Comparison of ENCODE assay signal across 8 cellular contexts in the genomic region with DNA sequence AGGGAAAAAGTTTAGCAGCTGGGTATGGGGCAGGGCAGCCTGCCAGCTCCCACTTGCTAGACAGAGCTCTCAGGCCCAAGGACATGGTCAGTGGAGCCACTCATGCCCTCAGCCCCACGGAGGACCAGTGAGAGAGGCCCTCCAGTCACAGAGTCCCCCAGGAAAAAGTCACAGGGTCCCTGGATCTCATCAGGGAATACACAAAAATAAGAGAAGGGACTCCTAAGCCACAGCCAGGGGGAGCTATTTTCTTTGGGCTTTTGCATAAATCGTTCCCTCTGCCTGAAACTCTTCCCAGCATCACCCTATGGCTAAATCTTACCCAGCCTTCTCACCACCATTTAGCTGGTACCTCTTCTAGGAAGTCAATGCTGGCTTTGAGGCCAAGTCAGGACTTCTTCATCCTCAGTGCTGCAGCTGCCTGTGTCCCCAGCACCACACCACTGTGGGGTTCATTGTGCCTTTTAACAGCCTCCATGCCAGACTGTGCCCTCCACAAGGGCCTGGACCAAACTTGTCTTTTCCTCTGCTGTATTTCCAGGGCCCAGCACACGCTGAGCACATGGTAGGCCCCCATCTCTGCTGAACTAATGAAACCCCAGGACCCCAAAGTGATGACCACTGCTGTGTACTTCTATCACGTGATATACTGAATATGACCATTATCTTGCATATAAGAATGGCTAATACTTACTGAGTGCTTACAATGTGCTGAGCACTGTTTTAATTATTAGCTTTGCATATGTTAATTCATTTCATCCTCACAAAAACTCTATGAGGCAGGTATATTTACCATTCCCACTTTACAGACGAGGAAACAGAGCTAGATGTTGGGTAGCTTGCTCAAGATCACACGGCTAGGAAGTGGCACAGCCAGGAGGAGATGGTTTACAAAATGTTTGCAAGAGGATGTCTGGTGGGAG. TPM values are rescaled to one million over a fixed set of nuclear protein-coding genes. Genes with fewer than 3 reads are reported as not detected.
DNase-seq lines count a peak whose midpoint lies in the region; ATAC-seq and TF ChIP-seq lines count a peak whose summit lies in the region.

No MANE protein-coding gene starts in this region.

- H3K36me3 ChIP-seq in KOPT-K1 (ENCODE audit: insufficient read depth, low read length) (peaks cover 50% of the 10 kb centered on the region), RWPE2 (ENCODE audit: low read depth) (peaks cover 47% of the 10 kb centered on the region), upper lobe of left lung (peaks cover 27 to 47% (median 45%) of the 10 kb centered on the region in 4 donors)

- no peak for TF ChIP-seq POLR2A in upper lobe of left lung (IDR thresholded peaks at IDR 0.05)

- TF ChIP-seq EP300 in upper lobe of left lung (IDR thresholded peaks at IDR 0.05) = no peak

- peaks cover 24% of the 10 kb centered on the region for H3K4me1 Mint-ChIP-seq in memory B cell

- H3K4me3 ChIP-seq in RWPE2 (ENCODE audit: severe bottlenecking) (peak overlapping the region; percentile 65), coronary artery (peak overlapping the region; percentile 92), upper lobe of left lung (peak overlapping the region in 3 of 4 donors; percentile 60 to 95 (median 70))

- H3K27ac ChIP-seq in KOPT-K1 (ENCODE audit: low read depth, low read length, poor library complexity, severe bottlenecking) (peak overlapping the region; percentile 98), RWPE2 (ENCODE audit: poor library complexity, severe bottlenecking) (peak overlapping the region; percentile 94), coronary artery (peak overlapping the region; percentile 97 to 99), upper lobe of left lung (peak overlapping the region in 1 of 4 donors; percentile 99)

- H3K36me3 Mint-ChIP-seq in memory B cell = peaks cover 13% of the 10 kb centered on the region

- DNase-seq in NCI-H1436 (lab: John Stamatoyannopoulos, UW) (peak; percentile 45), NCI-H1436 treated with DMSO at 0.1 percent for 48 hours (lab: John Stamatoyannopoulos, UW) (no peak), RWPE2 (ENCODE audit: low spot score) (peak; percentile 77), coronary artery (ENCODE audit: low spot score) (no peak), memory B cell (ENCODE audit: low spot score in 2 of 2) (no peak), upper lobe of left lung (peak in 1 of 2 donors; percentile 30)

- ATAC-seq in RWPE2 (ENCODE audit: low read depth) (peak; percentile 15), memory B cell (ENCODE audit: low read depth) (no peak), upper lobe of left lung (ENCODE audit: low FRiP score in 2 of 2) (no peak), HG03457 (IDR thresholded peaks at IDR 0.05; ENCODE audit: unreplicated experiment) (no peak)

- H3K27me3 ChIP-seq in RWPE2 (ENCODE audit: insufficient read depth, poor library complexity, severe bottlenecking) (no peaks in the 10 kb centered on the region), upper lobe of left lung (no peaks in the 10 kb centered on the region)

- WGBS in upper lobe of left lung, 2 donors = 34 to 36% methylated on average over 6 of the region's 6 CpGs

- H3K9me3 ChIP-seq in KOPT-K1 (ENCODE audit: insufficient read depth, low read length, poor library complexity, severe bottlenecking) (no peaks in the 10 kb centered on the region), RWPE2 (ENCODE audit: severe bottlenecking) (no peaks in the 10 kb centered on the region), upper lobe of left lung (no peaks in the 10 kb centered on the region)

- peak overlapping the region; percentile 93 for H3K4me3 Mint-ChIP-seq in memory B cell

- no peaks in the 10 kb centered on the region for H3K9me3 Mint-ChIP-seq in memory B cell

- no peaks in the 10 kb centered on the region for H3K27me3 Mint-ChIP-seq in memory B cell

- TF ChIP-seq CTCF in RWPE2 (IDR thresholded peaks at IDR 0.05; ENCODE audit: poor library complexity, severe bottlenecking) = peak; percentile 99
- peak; percentile 23 for TF ChIP-seq CTCF in coronary artery (IDR thresholded peaks at IDR 0.05)
- peak; percentile 14 to 49 (median 44) for TF ChIP-seq CTCF in upper lobe of left lung (IDR thresholded peaks at IDR 0.05)

- H3K4me1 ChIP-seq in RWPE2 (ENCODE audit: insufficient read depth, poor library complexity, severe bottlenecking) = peaks cover 12% of the 10 kb centered on the region
- H3K4me1 ChIP-seq in upper lobe of left lung = peaks cover 18 to 36% (median 29%) of the 10 kb centered on the region in 4 donors

- H3K27ac Mint-ChIP-seq in memory B cell = peak overlapping the region; percentile 100

RNA-seq across cellular contexts. Expression of gene ZNF335, which starts 2.0 kb away (rescaled TPM):
- 10 to 100 TPM; 17.4 to 41.9 (median 23.0) TPM for total RNA-seq in upper lobe of left lung

RNA-seq across cellular contexts. Expression of gene PCIF1, which starts 35.5 kb away (rescaled TPM):
- 10 to 100 TPM; 41.7 to 59.7 (median 47.1) TPM for total RNA-seq in upper lobe of left lung

RNA-seq across cellular contexts. Expression of gene MMP9, which starts 38.7 kb away (rescaled TPM):
- 10 to 100 TPM in 4 of 6 donors, 1 to 10 TPM in 2; 4.2 to 20.8 (median 14.2) TPM for total RNA-seq in upper lobe of left lung

RNA-seq across cellular contexts. Expression of gene PLTP, which starts 58.0 kb away (rescaled TPM):
- total RNA-seq in upper lobe of left lung = 100 to 1,000 TPM in 2 of 6 donors, 10 to 100 TPM in 4; 28.9 to 169 (median 57.8) TPM

RNA-seq across cellular contexts. Expression of gene SLC12A5, which starts 59.0 kb away (rescaled TPM):
- 1 to 10 TPM in 1 of 6 donors, under 1 TPM in 1, not detected in 4; 0.69 to 1.3 TPM for total RNA-seq in upper lobe of left lung

Comparison
In these comparisons a context has a peak if more than half of its experiments do, and no peak if none do; other contexts are left out.
1. DNase-seq: peak in NCI-H1436 (single experiment) and RWPE2 (single experiment); none in NCI-H1436 treated with DMSO at 0.1 percent for 48 hours (single experiment), coronary artery (single experiment) and memory B cell (0 of 2).
2. CTCF ChIP-seq: peak in every context shown above with its lines; median percentile 99 in RWPE2; 44 in upper lobe of left lung; 23 in coronary artery.
3. Peak in every context shown above with its lines, with median percentiles within 50 percentile points of each other: H3K4me3 ChIP-seq.